ENCODE assay signal across 8 cellular contexts in the genomic region with DNA sequence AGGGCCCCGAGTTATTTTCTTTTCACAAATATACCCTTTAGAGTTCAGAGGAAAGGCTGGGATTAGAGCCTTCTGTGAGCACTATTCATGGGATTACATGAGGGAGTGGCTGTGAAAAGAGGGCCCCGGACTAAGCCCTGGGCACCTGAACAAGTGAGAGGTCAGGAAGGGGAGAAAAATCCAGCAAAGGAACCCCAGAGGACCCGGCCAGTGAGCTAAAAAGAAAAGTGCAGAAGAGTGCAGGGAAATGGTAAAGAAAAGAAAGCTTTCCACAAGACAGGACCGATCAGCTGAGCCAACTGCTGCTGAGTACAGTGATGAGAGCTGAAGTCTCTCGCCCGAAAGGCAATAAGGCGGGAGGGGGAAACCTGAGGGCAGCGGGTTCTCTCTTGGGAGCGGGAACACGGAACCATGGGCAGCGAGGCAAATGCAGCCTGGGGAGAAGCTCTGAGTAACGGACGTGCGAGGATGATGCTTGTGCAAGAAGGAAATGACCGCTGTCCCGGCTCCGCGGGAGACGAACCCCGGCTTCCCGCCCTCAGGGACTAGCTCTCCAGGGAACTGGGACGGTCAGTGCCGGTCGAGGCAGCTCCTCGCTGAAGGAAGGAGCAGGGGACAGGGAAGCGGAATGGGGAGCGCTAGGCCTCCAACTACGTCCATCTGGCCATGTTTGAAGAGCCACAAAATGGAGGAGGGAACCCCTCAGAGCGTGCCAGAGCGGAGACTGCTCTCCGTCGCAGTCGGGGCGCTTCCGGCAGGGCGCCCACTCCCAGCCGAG. TPM values are rescaled to one million over a fixed set of nuclear protein-coding genes. Genes with fewer than 3 reads are reported as not detected.
A peak's percentile ranks its signal among the peaks of the same experiment; 100 is the strongest.
DNase-seq lines count a peak whose midpoint lies in the region; ATAC-seq and TF ChIP-seq lines count a peak whose summit lies in the region.

No MANE protein-coding gene starts in this region.

- peak overlapping the region; percentile 92 for H3K4me3 Mint-ChIP-seq in activated T-helper 1 cell treated with anti-CD3 and anti-CD28 coated beads, Interleukin-12 subunit alpha, Interleukin-12 subunit beta, Interleukin-2, Interleukin-4 antibody, amounts not matched to agents 30 ng/mL and 10 ng/mL and 1 ng/mL, durations not matched to agents 14 hours and 24 hours and 36 hours
- H3K4me3 Mint-ChIP-seq in natural killer cell treated with Interleukin-12 subunit alpha and Interleukin-12 subunit beta and Interleukin-15 and Interleukin-18, amount 100 ng/mL, for 72 hours, result peak overlapping the region; percentile 94

- TF ChIP-seq CTCF in BJ (IDR thresholded peaks at IDR 0.05; ENCODE audit: insufficient read depth, low read depth, low read length), result 0 out of 2 replicates have a peak, but pooled peaks have one; percentile 16
- no peak for TF ChIP-seq CTCF in foreskin fibroblast (IDR thresholded peaks at IDR 0.05; ENCODE audit: low read depth, low read length)
- no peak for TF ChIP-seq CTCF in thyroid gland (IDR thresholded peaks at IDR 0.05)

- H3K4me3 ChIP-seq in BJ (ENCODE audit: low read depth, low read length) (peak overlapping the region; percentile 58), foreskin fibroblast (ENCODE audit: low read depth in 1 of 2, low read length in 2 of 2) (peak overlapping the region; percentile 73 to 74), thyroid gland (replicated peaks in 1 of 3) (peak overlapping the region; percentile 7 to 71 (median 29))

- H3K36me3 ChIP-seq in BJ (ENCODE audit: control insufficient read depth, insufficient read depth, low read length) (no peaks in the 10 kb centered on the region), thyroid gland (no peaks in the 10 kb centered on the region)

- H3K4me1 ChIP-seq in thyroid gland, result peaks cover 45 to 56% of the 10 kb centered on the region in 2 donors

- intact Hi-C loops in activated T-helper 1 cell treated with anti-CD3 and anti-CD28 coated beads, Interleukin-12 subunit alpha, Interleukin-12 subunit beta, Interleukin-2, Interleukin-4 antibody, amounts not matched to agents 30 ng/mL and 10 ng/mL and 1 ng/mL, durations not matched to agents 14 hours and 24 hours and 36 hours (cut with micrococcal nuclease), result loop anchor here (1.0 to 5.0 kb wide), 7 partner anchors 120 to 507 kb away; partner anchors contain the start of genes AKAP10, B9D1 and MAPK7
- intact Hi-C loops in thyroid gland (cut with DNase I), result loop anchor here (10.0 kb wide), 1 partner anchor 133 kb away; no protein-coding TSS in a partner anchor

- POLR2A ChIA-PET in BJ (lab: Charles Lee), result interaction anchor here (0.5 kb wide), 1 partner anchor 54 kb away, joined by 3 read pairs; no protein-coding TSS in a partner anchor

- H3K4me1 Mint-ChIP-seq in activated T-helper 1 cell treated with anti-CD3 and anti-CD28 coated beads, Interleukin-12 subunit alpha, Interleukin-12 subunit beta, Interleukin-2, Interleukin-4 antibody, amounts not matched to agents 30 ng/mL and 10 ng/mL and 1 ng/mL, durations not matched to agents 14 hours and 24 hours and 36 hours (ENCODE audit: low read depth), result peaks cover 46% of the 10 kb centered on the region
- peaks cover 33 to 37% of the 10 kb centered on the region in 2 donors for H3K4me1 Mint-ChIP-seq in natural killer cell treated with Interleukin-12 subunit alpha and Interleukin-12 subunit beta and Interleukin-15 and Interleukin-18, amount 100 ng/mL, for 72 hours (ENCODE audit: low read depth in 2 of 2)

- WGBS in thyroid gland, 2 donors, result 2 to 3% methylated on average over 16 to 21 of the region's 37 CpGs

- ATAC-seq in GM18907 (IDR thresholded peaks at IDR 0.05; ENCODE audit: unreplicated experiment) (peak; percentile 44), HG03354 (IDR thresholded peaks at IDR 0.05; ENCODE audit: poor library complexity, severe bottlenecking, unreplicated experiment) (peak; percentile 42)
- peak; percentile 41 to 56 for ATAC-seq in natural killer cell treated with Interleukin-12 subunit alpha and Interleukin-12 subunit beta and Interleukin-15 and Interleukin-18, amount 100 ng/mL, for 72 hours

- peaks cover 2% of the 10 kb centered on the region for H3K36me3 Mint-ChIP-seq in activated T-helper 1 cell treated with anti-CD3 and anti-CD28 coated beads, Interleukin-12 subunit alpha, Interleukin-12 subunit beta, Interleukin-2, Interleukin-4 antibody, amounts not matched to agents 30 ng/mL and 10 ng/mL and 1 ng/mL, durations not matched to agents 14 hours and 24 hours and 36 hours (ENCODE audit: low read depth)
- H3K36me3 Mint-ChIP-seq in natural killer cell treated with Interleukin-12 subunit alpha and Interleukin-12 subunit beta and Interleukin-15 and Interleukin-18, amount 100 ng/mL, for 72 hours, result no peaks in the 10 kb centered on the region

- H3K9me3 Mint-ChIP-seq in activated T-helper 1 cell treated with anti-CD3 and anti-CD28 coated beads, Interleukin-12 subunit alpha, Interleukin-12 subunit beta, Interleukin-2, Interleukin-4 antibody, amounts not matched to agents 30 ng/mL and 10 ng/mL and 1 ng/mL, durations not matched to agents 14 hours and 24 hours and 36 hours, result no peaks in the 10 kb centered on the region
- H3K9me3 Mint-ChIP-seq in natural killer cell treated with Interleukin-12 subunit alpha and Interleukin-12 subunit beta and Interleukin-15 and Interleukin-18, amount 100 ng/mL, for 72 hours, result no peaks in the 10 kb centered on the region

- CTCF ChIA-PET in BJ (lab: Yijun Ruan, JAX), result interaction anchor here (1.0 to 2.0 kb wide), 8 partner anchors 14 to 285 kb away, joined by 3 to 10 read pairs (median 4); partner anchors contain the start of gene B9D1

- no peaks in the 10 kb centered on the region for H3K27me3 ChIP-seq in BJ (ENCODE audit: control insufficient read depth, insufficient read depth, low read length)
- H3K27me3 ChIP-seq in thyroid gland, result no peaks in the 10 kb centered on the region

- peaks cover 15% of the 10 kb centered on the region for H3K27me3 Mint-ChIP-seq in activated T-helper 1 cell treated with anti-CD3 and anti-CD28 coated beads, Interleukin-12 subunit alpha, Interleukin-12 subunit beta, Interleukin-2, Interleukin-4 antibody, amounts not matched to agents 30 ng/mL and 10 ng/mL and 1 ng/mL, durations not matched to agents 14 hours and 24 hours and 36 hours (ENCODE audit: insufficient read depth)
- peaks cover 0 to 4% of the 10 kb centered on the region in 2 donors for H3K27me3 Mint-ChIP-seq in natural killer cell treated with Interleukin-12 subunit alpha and Interleukin-12 subunit beta and Interleukin-15 and Interleukin-18, amount 100 ng/mL, for 72 hours

- peak overlapping the region; percentile 96 to 98 (median 97) for H3K27ac ChIP-seq in thyroid gland

- DNase-seq in BJ (ENCODE audit: low read depth) (no peak), NOMO-1 treated with dmso at 0.1 percent for 144 hours (lab: John Stamatoyannopoulos, UW; ENCODE audit: unreplicated experiment) (peak; percentile 42), foreskin fibroblast (peak; percentile 65 to 82), thyroid gland (peak; percentile 67 to 68)
- DNase-seq in activated T-helper 1 cell treated with anti-CD3 and anti-CD28 coated beads, Interleukin-12 subunit alpha, Interleukin-12 subunit beta, Interleukin-2, Interleukin-4 antibody, amounts not matched to agents 30 ng/mL and 10 ng/mL and 1 ng/mL, durations not matched to agents 14 hours and 24 hours and 36 hours (ENCODE audit: low spot score), result no peak
- DNase-seq in natural killer cell treated with Interleukin-12 subunit alpha and Interleukin-12 subunit beta and Interleukin-15 and Interleukin-18, amount 100 ng/mL, for 72 hours (ENCODE audit: low spot score), result peak; percentile 64

- TF ChIP-seq POLR2A in thyroid gland (IDR thresholded peaks at IDR 0.05), result no peak

- no peaks in the 10 kb centered on the region for H3K9me3 ChIP-seq in thyroid gland

- peak overlapping the region; percentile 95 for H3K27ac Mint-ChIP-seq in activated T-helper 1 cell treated with anti-CD3 and anti-CD28 coated beads, Interleukin-12 subunit alpha, Interleukin-12 subunit beta, Interleukin-2, Interleukin-4 antibody, amounts not matched to agents 30 ng/mL and 10 ng/mL and 1 ng/mL, durations not matched to agents 14 hours and 24 hours and 36 hours
- peak overlapping the region; percentile 86 to 92 for H3K27ac Mint-ChIP-seq in natural killer cell treated with Interleukin-12 subunit alpha and Interleukin-12 subunit beta and Interleukin-15 and Interleukin-18, amount 100 ng/mL, for 72 hours

RNA-seq across cellular contexts. Expression of gene ALDH3A2, which starts 0.7 kb away (rescaled TPM):
- polyA plus RNA-seq in BJ (2011; rRNA removed), result 10.2 and 13.6 TPM in 2 replicates
- 5.1 and 5.4 TPM in 2 replicates for polyA minus RNA-seq in BJ (2011; rRNA and poly(A)+ RNA removed)
- total RNA-seq in activated T-helper 1 cell treated with anti-CD3 and anti-CD28 coated beads, Interleukin-12 subunit alpha, Interleukin-12 subunit beta, Interleukin-2, Interleukin-4 antibody, amounts not matched to agents 30 ng/mL and 10 ng/mL and 1 ng/mL, durations not matched to agents 14 hours and 24 hours and 36 hours, result 36.5 and 38.1 TPM in 2 replicates
- 10 to 100 TPM; 22.3 to 31.6 TPM for total RNA-seq in natural killer cell treated with Interleukin-12 subunit alpha and Interleukin-12 subunit beta and Interleukin-15 and Interleukin-18, amount 100 ng/mL, for 72 hours
- total RNA-seq in thyroid gland, result 100 to 1,000 TPM; 198 to 566 (median 366) TPM

Comparison
In these comparisons a context has a peak if more than half of its experiments do, and no peak if none do; other contexts are left out.
1. DNase-seq: peak in NOMO-1 treated with dmso at 0.1 percent for 144 hours (single experiment), foreskin fibroblast (2 of 2), natural killer cell treated with Interleukin-12 subunit alpha and Interleukin-12 subunit beta and Interleukin-15 and Interleukin-18, amount 100 ng/mL, for 72 hours (single experiment) and thyroid gland (2 of 2); none in BJ (single experiment) and activated T-helper 1 cell treated with anti-CD3 and anti-CD28 coated beads, Interleukin-12 subunit alpha, Interleukin-12 subunit beta, Interleukin-2, Interleukin-4 antibody, amounts not matched to agents 30 ng/mL and 10 ng/mL and 1 ng/mL, durations not matched to agents 14 hours and 24 hours and 36 hours (single experiment).
2. Peak in every context shown above with its lines, with median percentiles within 50 percentile points of each other: H3K4me3 ChIP-seq and ATAC-seq.